In the genomic region with DNA sequence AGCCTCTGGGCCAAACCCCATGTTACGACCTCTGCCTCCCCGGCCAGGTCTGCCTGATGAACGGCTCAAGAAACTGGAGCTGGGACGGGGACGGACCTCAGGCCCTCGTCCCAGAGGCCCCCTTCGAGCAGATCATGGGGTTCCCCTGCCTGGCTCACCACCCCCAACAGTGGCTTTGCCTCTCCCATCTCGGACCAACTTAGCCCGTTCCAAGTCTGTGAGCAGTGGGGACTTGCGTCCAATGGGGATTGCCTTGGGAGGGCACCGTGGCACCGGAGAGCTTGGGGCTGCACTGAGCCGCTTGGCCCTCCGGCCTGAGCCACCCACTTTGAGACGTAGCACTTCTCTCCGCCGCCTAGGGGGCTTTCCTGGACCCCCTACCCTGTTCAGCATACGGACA, we compare ENCODE assay signal across 12 cellular contexts. TPM values are rescaled to one million over a fixed set of nuclear protein-coding genes. Genes with fewer than 3 reads are reported as not detected.
DNase-seq lines count a peak whose midpoint lies in the region; ATAC-seq and TF ChIP-seq lines count a peak whose summit lies in the region.
"Had no signal": no experiment of that assay in that cellular context is flagged by ENCODE, and none has a peak within 500 bp of the region (broad histone marks: within the 10 kb centered on the region; RNA-seq: fewer than 3 reads in every experiment).

No MANE protein-coding gene starts in this region.

- no peak overlapping the region for H3K27ac Mint-ChIP-seq in activated CD4-positive, alpha-beta T cell treated with anti-CD3 and anti-CD28 coated beads for 36 hours

- H3K9me2 ChIP-seq in Karpas-422 (replicated peaks; ENCODE audit: insufficient read depth, low read length) = no peaks in the 10 kb centered on the region

- H3K36me3 ChIP-seq in Karpas-422 (ENCODE audit: insufficient read depth, low read length) = 0 out of 2 replicates have a peak, but pooled peaks cover 3% of the 10 kb centered on the region
- no peaks in the 10 kb centered on the region for H3K36me3 ChIP-seq in colonic mucosa
- no peaks in the 10 kb centered on the region for H3K36me3 ChIP-seq in parathyroid adenoma (ENCODE audit: control insufficient read depth, insufficient read depth, low read length)
- H3K36me3 ChIP-seq in uterus = no peaks in the 10 kb centered on the region

- H3K27ac ChIP-seq in Karpas-422 (ENCODE audit: low read length) (no peak overlapping the region), colonic mucosa (no peak overlapping the region), parathyroid adenoma (no peak overlapping the region), uterus (no peak overlapping the region)
- H3K27ac ChIP-seq: testis had no signal

- TF ChIP-seq CTCF in colonic mucosa (IDR thresholded peaks at IDR 0.05) = no peak
- TF ChIP-seq CTCF in parathyroid adenoma (IDR thresholded peaks at IDR 0.05) = no peak
- no peak for TF ChIP-seq CTCF in uterus (IDR thresholded peaks at IDR 0.05)

- no peak for TF ChIP-seq POLR2A in uterus (IDR thresholded peaks at IDR 0.05)

- peaks cover 54% of the 10 kb centered on the region for H3K4me1 ChIP-seq in Karpas-422 (ENCODE audit: low read length)
- peaks cover 14% of the 10 kb centered on the region for H3K4me1 ChIP-seq in colonic mucosa
- H3K4me1 ChIP-seq in parathyroid adenoma = no peaks in the 10 kb centered on the region
- peaks cover 0 to 4% of the 10 kb centered on the region in 2 donors for H3K4me1 ChIP-seq in uterus

- intact Hi-C loops in activated CD4-positive, alpha-beta T cell treated with anti-CD3 and anti-CD28 coated beads for 36 hours (cut with DNase I, micrococcal nuclease) = no loop called here
- intact Hi-C loops in colonic mucosa (cut with DNase I) (no loop called here), uterus (cut with DNase I; ENCODE audit: low total_unique reads) (no loop called here)

- H3K9me3 Mint-ChIP-seq in activated CD4-positive, alpha-beta T cell treated with anti-CD3 and anti-CD28 coated beads for 36 hours (ENCODE audit: low read depth) = no peaks in the 10 kb centered on the region

- H3K4me3 ChIP-seq in Karpas-422 (ENCODE audit: low read length) (peak overlapping the region; percentile 95; the same call in 1 of the 2 replicates), colonic mucosa (peak overlapping the region; percentile 95), parathyroid adenoma (ENCODE audit: low read depth, low read length) (peak overlapping the region; percentile 94), uterus (no peak overlapping the region)
- H3K4me3 ChIP-seq: testis had no signal

- peak overlapping the region; percentile 79 for H3K4me3 Mint-ChIP-seq in activated CD4-positive, alpha-beta T cell treated with anti-CD3 and anti-CD28 coated beads for 36 hours

- no peak for ATAC-seq in activated CD4-positive, alpha-beta T cell treated with anti-CD3 and anti-CD28 coated beads for 36 hours
- ATAC-seq: gastroesophageal sphincter had no signal

- peak overlapping the region; percentile 98; the same call in 1 of the 2 replicates for H3K9ac ChIP-seq in Karpas-422 (ENCODE audit: low read length)
- no peak overlapping the region for H3K9ac ChIP-seq in colonic mucosa (ENCODE audit: low read depth in 2 of 2, low read length in 2 of 2)
- H3K9ac ChIP-seq in parathyroid adenoma = no peak overlapping the region

- H3K9me3 ChIP-seq in Karpas-422 (ENCODE audit: low read length) = no peaks in the 10 kb centered on the region
- no peaks in the 10 kb centered on the region for H3K9me3 ChIP-seq in colonic mucosa
- H3K9me3 ChIP-seq in parathyroid adenoma (ENCODE audit: control insufficient read depth, low read length) = no peaks in the 10 kb centered on the region
- H3K9me3 ChIP-seq in uterus = no peaks in the 10 kb centered on the region
- H3K9me3 ChIP-seq: adrenal gland, gastroesophageal sphincter, testis had no signal

- peak overlapping the region; percentile 98 for H3K4me2 ChIP-seq in Karpas-422 (ENCODE audit: low read depth, low read length, poor library complexity, severe bottlenecking)
- H3K4me2 ChIP-seq in parathyroid adenoma (ENCODE audit: low read length) = peak overlapping the region; percentile 69

- peaks cover 47% of the 10 kb centered on the region for H3K36me3 Mint-ChIP-seq in activated CD4-positive, alpha-beta T cell treated with anti-CD3 and anti-CD28 coated beads for 36 hours (ENCODE audit: low read depth)

- CTCF ChIA-PET in activated CD4-positive, alpha-beta T cell treated with anti-CD3 and anti-CD28 coated beads for 36 hours (lab: Charles Lee) = no interaction called here

- H2AFZ ChIP-seq in Karpas-422 (ENCODE audit: low read length) (no peak overlapping the region), parathyroid adenoma (no peak overlapping the region)

- H3K79me2 ChIP-seq in Karpas-422 (ENCODE audit: low read length) (peaks cover 20% of the 10 kb centered on the region), parathyroid adenoma (peaks cover 4% of the 10 kb centered on the region)

- H3K27me3 ChIP-seq in Karpas-422 (ENCODE audit: low read length) (no peaks in the 10 kb centered on the region), colonic mucosa (no peaks in the 10 kb centered on the region), parathyroid adenoma (ENCODE audit: control insufficient read depth, insufficient read depth, low read length) (no peaks in the 10 kb centered on the region), uterus (no peaks in the 10 kb centered on the region)
- H3K27me3 ChIP-seq: adrenal gland, gastroesophageal sphincter, testis had no signal

- POLR2A ChIA-PET in activated CD4-positive, alpha-beta T cell treated with anti-CD3 and anti-CD28 coated beads for 36 hours (lab: Charles Lee) = interaction anchor here (0.7 kb wide), 2 partner anchors 36 to 447 kb away, joined by 4 read pairs; no protein-coding TSS in a partner anchor

- H4K20me1 ChIP-seq in Karpas-422 (ENCODE audit: insufficient read depth, low read depth, low read length) = no peaks in the 10 kb centered on the region

- DNase-seq in activated CD4-positive, alpha-beta T cell treated with anti-CD3 and anti-CD28 coated beads for 36 hours = no peak
- DNase-seq in activated CD4-positive, alpha-beta T cell treated with anti-CD3 and anti-CD28 coated beads, Interleukin-2, amount 50 U/mL, for 1 hour = no peak
- DNase-seq in Karpas-422 = no peak
- DNase-seq in colonic mucosa = no peak
- DNase-seq in uterus = no peak
- no peak for DNase-seq in COLO829 (ENCODE audit: low spot score)
- DNase-seq in NCI-H187 (lab: John Stamatoyannopoulos, UW) = no peak
- DNase-seq: adrenal gland, NCI-H446, testis had no signal

- H3K27me3 Mint-ChIP-seq in activated CD4-positive, alpha-beta T cell treated with anti-CD3 and anti-CD28 coated beads for 36 hours = no peaks in the 10 kb centered on the region

- peaks cover 49% of the 10 kb centered on the region for H3K4me1 Mint-ChIP-seq in activated CD4-positive, alpha-beta T cell treated with anti-CD3 and anti-CD28 coated beads for 36 hours

RNA-seq across cellular contexts. Expression of gene USP21, which starts 1.5 kb away (rescaled TPM):
- 10 to 100 TPM; 25.1 to 32.0 TPM for total RNA-seq in activated CD4-positive, alpha-beta T cell treated with anti-CD3 and anti-CD28 coated beads for 36 hours
- 21.9 and 43.9 TPM in 2 replicates for total RNA-seq in Karpas-422 (2014; rRNA removed; shearing (Covaris generic); ENCODE audit: low replicate concordance)
- total RNA-seq in colonic mucosa = 10 to 100 TPM; 20.8 to 29.0 TPM
- 10 to 100 TPM in 3 of 4 donors, 1 to 10 TPM in 1; 4.1 to 38.1 (median 29.9) TPM for total RNA-seq in uterus

RNA-seq across cellular contexts. Expression of gene PPOX, which starts 5.5 kb away (rescaled TPM):
- 10 to 100 TPM; 21.5 to 28.8 TPM for total RNA-seq in activated CD4-positive, alpha-beta T cell treated with anti-CD3 and anti-CD28 coated beads for 36 hours
- total RNA-seq in Karpas-422 (2014; rRNA removed; shearing (Covaris generic); ENCODE audit: low replicate concordance) = 37.0 and 60.8 TPM in 2 replicates
- 10 to 100 TPM; 13.4 to 14.3 TPM for total RNA-seq in colonic mucosa
- total RNA-seq in uterus = 10 to 100 TPM; 11.3 to 40.5 (median 21.6) TPM

RNA-seq across cellular contexts. Expression of gene UFC1, which starts 7.0 kb away (rescaled TPM):
- 10 to 100 TPM; 89.2 to 98.6 TPM for total RNA-seq in activated CD4-positive, alpha-beta T cell treated with anti-CD3 and anti-CD28 coated beads for 36 hours
- 72.5 and 100.0 TPM in 2 replicates for total RNA-seq in Karpas-422 (2014; rRNA removed; shearing (Covaris generic); ENCODE audit: low replicate concordance)
- 100 to 1,000 TPM in 1 of 2 donors, 10 to 100 TPM in 1; 94.2 to 111 TPM for total RNA-seq in colonic mucosa
- total RNA-seq in uterus = 100 to 1,000 TPM in 1 of 4 donors, 10 to 100 TPM in 2, 1 to 10 TPM in 1; 2.0 to 111 (median 62.9) TPM

RNA-seq across cellular contexts. Expression of gene B4GALT3, which starts 16.5 kb away (rescaled TPM):
- total RNA-seq in activated CD4-positive, alpha-beta T cell treated with anti-CD3 and anti-CD28 coated beads for 36 hours = 10 to 100 TPM; 40.5 to 51.8 TPM
- 34.9 and 54.7 TPM in 2 replicates for total RNA-seq in Karpas-422 (2014; rRNA removed; shearing (Covaris generic); ENCODE audit: low replicate concordance)
- total RNA-seq in colonic mucosa = 10 to 100 TPM; 30.3 to 34.8 TPM
- 10 to 100 TPM in 3 of 4 donors, 1 to 10 TPM in 1; 1.0 to 23.9 (median 19.9) TPM for total RNA-seq in uterus

RNA-seq across cellular contexts. Expression of gene DEDD, which starts 28.3 kb away (rescaled TPM):
- total RNA-seq in activated CD4-positive, alpha-beta T cell treated with anti-CD3 and anti-CD28 coated beads for 36 hours = 10 to 100 TPM; 33.9 to 44.9 TPM
- 24.2 and 25.6 TPM in 2 replicates for total RNA-seq in Karpas-422 (2014; rRNA removed; shearing (Covaris generic); ENCODE audit: low replicate concordance)
- total RNA-seq in colonic mucosa (10 to 100 TPM; 33.8 to 34.3 TPM), uterus (10 to 100 TPM in 3 of 4 donors, 1 to 10 TPM in 1; 4.4 to 42.2 (median 36.1) TPM)

Comparison
In these comparisons a context has a peak if more than half of its experiments do, and no peak if none do; other contexts are left out.
1. H3K4me3 ChIP-seq: peak in Karpas-422 (single experiment), colonic mucosa (single experiment) and parathyroid adenoma (single experiment); none in uterus (0 of 2).